Comparison of ENCODE assay signal across 23 cellular contexts in the genomic region with DNA sequence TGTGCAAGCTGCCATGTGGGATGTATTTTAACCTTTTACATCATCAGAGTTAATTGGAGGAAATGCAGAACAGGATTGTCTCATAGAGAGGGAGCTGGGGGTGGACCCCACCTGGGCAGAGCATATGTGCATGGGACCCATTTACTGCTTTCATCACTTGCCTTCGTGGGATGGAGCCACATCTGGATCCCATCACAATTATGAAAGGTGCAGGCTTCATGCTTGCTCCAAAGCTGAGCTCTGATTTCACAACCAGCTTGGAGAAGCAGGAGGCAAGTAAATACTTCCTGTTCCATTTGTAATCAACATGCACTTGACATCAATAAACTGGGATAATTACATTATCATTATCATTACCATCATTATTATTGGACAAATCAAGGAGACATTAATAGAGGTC.
DNase-seq lines count a peak whose midpoint lies in the region; ATAC-seq, FAIRE-seq and TF ChIP-seq lines count a peak whose summit lies in the region.
"Had no signal": no experiment of that assay in that cellular context is flagged by ENCODE, and none has a peak within 500 bp of the region (broad histone marks: within the 10 kb centered on the region; RNA-seq: fewer than 3 reads in every experiment).

No MANE protein-coding gene starts in this region.

- H3K27me3 ChIP-seq in gastroesophageal sphincter = peaks cover 10% of the 10 kb centered on the region
- H3K27me3 ChIP-seq in CD4-positive, alpha-beta T cell (ENCODE audit: control insufficient read depth, insufficient read depth, low read length) = no peaks in the 10 kb centered on the region
- H3K27me3 ChIP-seq: BLaER1 treated with 17β-estradiol and CSF1 and Interleukin-3, amounts not matched to agents 10 nM and 100 nM had no signal

- H3K4me1 ChIP-seq in gastroesophageal sphincter = no peaks in the 10 kb centered on the region
- H3K4me1 ChIP-seq: BLaER1 treated with 17β-estradiol and CSF1 and Interleukin-3, amounts not matched to agents 10 nM and 100 nM had no signal

- TF ChIP-seq CTCF in fibroblast of mammary gland (conservative IDR thresholded peaks at IDR 0.05; ENCODE audit: control insufficient read depth, insufficient read depth, low read depth, low read length) = no peak
- TF ChIP-seq CTCF in gastroesophageal sphincter (IDR thresholded peaks at IDR 0.05) = no peak
- no peak for TF ChIP-seq CTCF in CD4-positive, alpha-beta T cell (IDR thresholded peaks at IDR 0.05)

- H3K27me3 Mint-ChIP-seq in CD4-positive, alpha-beta T cell = peaks cover 49% of the 10 kb centered on the region

- FAIRE-seq in endometrium (lab: Jason Lieb, UNC) = peak; percentile 63
- FAIRE-seq: G401.6, GM12878, GM19239, H1 had no signal

- H3K27ac ChIP-seq in gastroesophageal sphincter = no peak overlapping the region
- H3K27ac ChIP-seq in CD4-positive, alpha-beta T cell (ENCODE audit: low read depth, low read length) = no peak overlapping the region
- H3K27ac ChIP-seq: BLaER1 treated with 17β-estradiol and CSF1 and Interleukin-3, amounts not matched to agents 10 nM and 100 nM; GM23248 had no signal

- peak; percentile 51 for ATAC-seq in gastroesophageal sphincter
- ATAC-seq in HG03378 (IDR thresholded peaks at IDR 0.05; ENCODE audit: unreplicated experiment) = no peak
- ATAC-seq in HG02885 (IDR thresholded peaks at IDR 0.05; ENCODE audit: poor library complexity, unreplicated experiment) = no peak
- ATAC-seq in CD4-positive, alpha-beta T cell (ENCODE audit: poor library complexity) = no peak
- ATAC-seq: GM12878 had no signal

- POLR2A ChIA-PET in CD4-positive, alpha-beta T cell (lab: Charles Lee) = no interaction called here

- no peaks in the 10 kb centered on the region for H3K36me3 Mint-ChIP-seq in CD4-positive, alpha-beta T cell (ENCODE audit: low read depth)
- H3K36me3 Mint-ChIP-seq: CD14-positive monocyte; CD4-positive, alpha-beta memory T cell had no signal

- intact Hi-C loops in CD4-positive, alpha-beta T cell (cut with DNase I, micrococcal nuclease) = no loop called here

- DNase-seq in GM04504 (ENCODE audit: low read depth) = peak; percentile 7
- DNase-seq in fibroblast of mammary gland (ENCODE audit: low read depth) = peak; percentile 30
- no peak for DNase-seq in activated CD4-positive, alpha-beta T cell treated with anti-CD3 and anti-CD28 coated beads, Interleukin-2, amount 50 U/mL, for 1 hour
- DNase-seq in CD4-positive, alpha-beta T cell = no peak
- DNase-seq: Calu3; CD4-positive, alpha-beta memory T cell; COR-L47; DMS53; DND-41; GM23248; H7; HCEC 1CT had no signal

- no peak for TF ChIP-seq POLR2A in gastroesophageal sphincter (IDR thresholded peaks at IDR 0.05)

- WGBS in gastroesophageal sphincter (ENCODE audit: low coverage in 1 of 2), 2 donors = 10 to 50% methylated on average over 1 of the region's 1 CpG

- H3K4me3 Mint-ChIP-seq in CD4-positive, alpha-beta T cell = no peak overlapping the region
- H3K4me3 Mint-ChIP-seq: B cell; CD14-positive monocyte; CD4-positive, alpha-beta memory T cell had no signal

- no peaks in the 10 kb centered on the region for H3K9me3 ChIP-seq in gastroesophageal sphincter
- H3K9me3 ChIP-seq in CD4-positive, alpha-beta T cell (ENCODE audit: control insufficient read depth, low read length) = no peaks in the 10 kb centered on the region
- H3K9me3 ChIP-seq: BLaER1 treated with 17β-estradiol and CSF1 and Interleukin-3, amounts not matched to agents 10 nM and 100 nM had no signal

- H3K4me3 ChIP-seq in fibroblast of mammary gland (ENCODE audit: control insufficient read depth, low read depth, low read length) (no peak overlapping the region), gastroesophageal sphincter (no peak overlapping the region)
- H3K4me3 ChIP-seq: BLaER1 treated with 17β-estradiol and CSF1 and Interleukin-3, amounts not matched to agents 10 nM and 100 nM; GM12878; GM23248 had no signal

- no peaks in the 10 kb centered on the region for H3K9me3 Mint-ChIP-seq in CD4-positive, alpha-beta T cell

- H3K4me1 Mint-ChIP-seq in CD4-positive, alpha-beta T cell (ENCODE audit: low read depth) = no peaks in the 10 kb centered on the region
- H3K4me1 Mint-ChIP-seq: B cell; CD14-positive monocyte; CD4-positive, alpha-beta memory T cell had no signal

- H3K27ac Mint-ChIP-seq in CD4-positive, alpha-beta T cell = no peak overlapping the region
- H3K27ac Mint-ChIP-seq: B cell; CD4-positive, alpha-beta memory T cell had no signal

- CTCF ChIA-PET in CD4-positive, alpha-beta T cell (lab: Charles Lee) = no interaction called here

- no peak for TF ChIP-seq EP300 in gastroesophageal sphincter (IDR thresholded peaks at IDR 0.05)

- no peaks in the 10 kb centered on the region for H3K36me3 ChIP-seq in gastroesophageal sphincter
- H3K36me3 ChIP-seq: BLaER1 treated with 17β-estradiol and CSF1 and Interleukin-3, amounts not matched to agents 10 nM and 100 nM had no signal

Comparison
In these comparisons a context has a peak if more than half of its experiments do, and no peak if none do; other contexts are left out.
1. DNase-seq: peak in GM04504 (single experiment) and fibroblast of mammary gland (single experiment); none in activated CD4-positive, alpha-beta T cell treated with anti-CD3 and anti-CD28 coated beads, Interleukin-2, amount 50 U/mL, for 1 hour (single experiment) and CD4-positive, alpha-beta T cell (0 of 10).